ENCODE assay signal across 1 cellular context in genomic region chr6:31736768-31737314, GRCh38.
A peak's percentile ranks its signal among the peaks of the same experiment; 100 is the strongest.
TF ChIP-seq lines count a peak whose summit lies in the region.

No MANE protein-coding gene starts in this region.

TF ChIP-seq in HepG2, 621 proteins besides CTCF, POLR2A, EP300 and RAD21 (continued from another document and continues in another):
- TF ChIP-seq TEF (CRISPR knock-in tag; IDR thresholded peaks at IDR 0.05) (no peak), ZSCAN9 (CRISPR knock-in tag; IDR thresholded peaks at IDR 0.05; ENCODE audit: borderline replicate concordance) (no peak), E2F1 (CRISPR knock-in tag; IDR thresholded peaks at IDR 0.05) (no peak), ZNF672 (CRISPR knock-in tag; IDR thresholded peaks at IDR 0.05) (no peak), MEIS2 (CRISPR knock-in tag; IDR thresholded peaks at IDR 0.05) (no peak), MTERF4 (CRISPR knock-in tag; IDR thresholded peaks at IDR 0.05) (no peak; the same call in 1 of the 2 replicates), YEATS4 (CRISPR knock-in tag; IDR thresholded peaks at IDR 0.05; ENCODE audit: borderline replicate concordance) (no peak), PRDM10 (CRISPR knock-in tag; IDR thresholded peaks at IDR 0.05; ENCODE audit: low read depth) (no peak; the same call in 1 of the 2 replicates), ZNF615 (CRISPR knock-in tag; IDR thresholded peaks at IDR 0.05; ENCODE audit: borderline replicate concordance) (peak; percentile 47; the same call in 1 of the 2 replicates), ZNF678 (CRISPR knock-in tag; IDR thresholded peaks at IDR 0.05) (no peak), ZNF142 (CRISPR knock-in tag; IDR thresholded peaks at IDR 0.05) (no peak), FOXM1 (CRISPR knock-in tag; IDR thresholded peaks at IDR 0.05) (no peak), ZNF124 (CRISPR knock-in tag; IDR thresholded peaks at IDR 0.05) (no peak), TSC22D2 (CRISPR knock-in tag; IDR thresholded peaks at IDR 0.05; ENCODE audit: borderline replicate concordance) (peak; percentile 13; the same call in 1 of the 2 replicates), MAFK (conservative IDR thresholded peaks at IDR 0.05 in 1 of 2, IDR thresholded peaks at IDR 0.05 in 1 of 2; ENCODE audit: low read length in 2 of 2) (no peak), RBFOX2 (IDR thresholded peaks at IDR 0.05; ENCODE audit: low read depth, low read length) (no peak), AGO2 (optimal IDR thresholded peaks at IDR 0.05; ENCODE audit: low read depth, low read length) (no peak), ZBTB3 (CRISPR knock-in tag; IDR thresholded peaks at IDR 0.05; ENCODE audit: borderline replicate concordance, low read depth) (no peak), ZNF616 (CRISPR knock-in tag; IDR thresholded peaks at IDR 0.05; ENCODE audit: low read depth) (0 out of 2 replicates have a peak, but pooled peaks have one; percentile 15), NFATC3 (CRISPR knock-in tag; IDR thresholded peaks at IDR 0.05) (no peak), IKZF5 (CRISPR knock-in tag; IDR thresholded peaks at IDR 0.05) (peak; percentile 15; the same call in 1 of the 2 replicates), ZNF180 (CRISPR knock-in tag; IDR thresholded peaks at IDR 0.05; ENCODE audit: borderline replicate concordance, low read depth) (no peak), ZNF891 (CRISPR knock-in tag; IDR thresholded peaks at IDR 0.05) (no peak), ZNF687 (CRISPR knock-in tag; IDR thresholded peaks at IDR 0.05) (peak; percentile 53), ZNF646 (CRISPR knock-in tag; IDR thresholded peaks at IDR 0.05) (0 out of 2 replicates have a peak, but pooled peaks have one; percentile 15), CHD2 (IDR thresholded peaks at IDR 0.05; ENCODE audit: low read depth, low read length) (0 out of 2 replicates have a peak, but pooled peaks have one; percentile 22), ZFP41 (CRISPR knock-in tag; IDR thresholded peaks at IDR 0.05; ENCODE audit: borderline replicate concordance) (no peak)
